In the genomic region with DNA sequence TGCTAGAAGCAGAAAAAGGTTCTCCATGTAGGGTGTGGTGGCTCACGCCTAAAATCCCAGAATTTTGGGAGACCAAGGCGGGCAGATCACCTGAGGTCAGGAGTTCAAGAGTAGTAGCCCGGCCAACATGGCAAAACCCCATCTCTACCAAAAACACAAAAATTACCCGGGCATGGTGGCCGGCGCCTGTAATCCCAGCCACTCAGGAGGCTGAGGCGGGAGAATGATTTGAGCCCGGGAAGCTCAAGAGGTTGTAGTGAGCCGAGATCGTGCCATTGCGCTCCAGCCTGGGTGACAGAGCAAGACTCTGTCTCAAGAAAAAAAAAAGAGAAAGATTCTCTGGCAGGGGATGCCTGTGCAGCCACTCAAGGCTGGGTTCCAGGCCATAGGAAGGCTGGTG, we compare ENCODE assay signal across 34 cellular contexts.
"Had no signal": no experiment of that assay in that cellular context is flagged by ENCODE, and none has a peak within 500 bp of the region (broad histone marks: within the 10 kb centered on the region; RNA-seq: fewer than 3 reads in every experiment).

No MANE protein-coding gene starts in this region.

- DNase-seq: Karpas-422, Kasumi-1, KG1, MG63, MM.1S, MV-4-11, NCI-H1048, NCI-H1092, NCI-H1105, NCI-H1105 treated with DMSO at 0.1 percent for 48 hours, NCI-H1417, NCI-H1417 treated with DMSO at 0.1 percent for 48 hours, NCI-H1436, NCI-H1436 treated with DMSO at 0.1 percent for 48 hours, NCI-H146, NCI-H1694, NCI-H1694 treated with DMSO at 0.1 percent for 48 hours, NCI-H187, NCI-H187 treated with DMSO at 0.1 percent for 48 hours, NCI-H1930, NCI-H2029, NCI-H2029 treated with DMSO at 0.1 percent for 48 hours, NCI-H2081, NCI-H2081 treated with DMSO at 0.1 percent for 48 hours, NCI-H2107, NCI-H2171, NCI-H2171 treated with DMSO at 0.1 percent for 48 hours, NCI-H2227 treated with DMSO at 0.1 percent for 48 hours, NCI-H226, NCI-H345, NCI-H446, NCI-H446 treated with DMSO at 0.1 percent for 48 hours, NCI-H510A had no signal

- H3K27ac ChIP-seq: KMS-11 had no signal
